30 cellular contexts compared by ENCODE assay signal in genomic region chr2:163515836-163516235, GRCh38.
"Had no signal": no experiment of that assay in that cellular context is flagged by ENCODE, and none has a peak within 500 bp of the region (broad histone marks: within the 10 kb centered on the region; RNA-seq: fewer than 3 reads in every experiment).

No MANE protein-coding gene starts in this region.

- H3K27me3 ChIP-seq: neural progenitor cell, ovary, right lobe of liver, sigmoid colon, suprapubic skin, testis, tibial artery, transverse colon, upper lobe of right lung, uterus had no signal

- H3K4me1 Mint-ChIP-seq: naive thymus-derived CD8-positive, alpha-beta T cell; nephron progenitor cell; stimulated activated memory B cell treated with anti-CD40 and anti-IgM and Interleukin-4, amounts not matched to agents 10 μg/mL and 1 μg/mL and 100 μg/mL, for 72 hours; stimulated activated naive CD8-positive, alpha-beta T cell treated with anti-CD3 and anti-CD28 coated beads, Interleukin-15, amount 100 ng/mL, for 72 hours had no signal

- H3K4me1 ChIP-seq: neural progenitor cell, parathyroid adenoma, psoas muscle, right lobe of liver, sigmoid colon, suprapubic skin, testis, tibial artery, transverse colon, upper lobe of right lung, uterus had no signal

- DNase-seq: naive thymus-derived CD8-positive, alpha-beta T cell; nephron progenitor cell; occipital lobe; ovary; posterior cingulate gyrus; psoas muscle; right cardiac atrium; right lobe of liver; sigmoid colon; small intestine; stimulated activated CD4-positive, alpha-beta T cell treated with anti-CD3 and anti-CD28 coated beads, Interleukin-1b, Interleukin-23, amount 100 ng/mL, for 48 hours; stimulated activated CD4-positive, alpha-beta T cell treated with anti-CD3 and anti-CD28 coated beads, Interleukin-4, amount 100 ng/mL, for 1 hour; stimulated activated CD4-positive, alpha-beta T cell treated with anti-CD3 and anti-CD28 coated beads, Interleukin-4, amount 100 ng/mL, for 4 hours; stimulated activated CD8-positive, alpha-beta memory T cell treated with anti-CD3 and anti-CD28 coated beads, Interleukin-4, amount 100 ng/mL, for 48 hours; stimulated activated naive CD4-positive, alpha-beta T cell; stimulated activated naive CD8-positive, alpha-beta T cell treated with anti-CD3 and anti-CD28 coated beads, Interleukin-15, amount 100 ng/mL, for 72 hours; stimulated activated naive CD8-positive, alpha-beta T cell treated with anti-CD3 and anti-CD28 coated beads, Interleukin-15, Interleukin-2, amounts not matched to agents 100 U/mL and 50 U/mL, for 24 hours; substantia nigra; testis; tibial artery; transverse colon; upper lobe of right lung; uterus had no signal

- H3K36me3 ChIP-seq: neural progenitor cell, ovary, right lobe of liver, sigmoid colon, suprapubic skin, tibial artery, transverse colon, upper lobe of right lung, uterus had no signal

- ATAC-seq: naive thymus-derived CD8-positive, alpha-beta T cell; natural killer cell treated with Interleukin-12 subunit alpha and Interleukin-12 subunit beta and Interleukin-15 and Interleukin-18, amount 100 ng/mL, for 72 hours; psoas muscle; right cardiac atrium; right lobe of liver; stimulated activated memory B cell treated with anti-CD40 and anti-IgM and Interleukin-4, amounts not matched to agents 10 μg/mL and 1 μg/mL and 100 μg/mL, for 72 hours; stimulated activated naive CD8-positive, alpha-beta T cell treated with anti-CD3 and anti-CD28 coated beads, Interleukin-15, amount 100 ng/mL, for 72 hours; stimulated activated naive CD8-positive, alpha-beta T cell treated with anti-CD3 and anti-CD28 coated beads, Interleukin-15, Interleukin-2, amounts not matched to agents 100 U/mL and 50 U/mL, for 24 hours; upper lobe of right lung had no signal

- H3K27me3 Mint-ChIP-seq: naive thymus-derived CD8-positive, alpha-beta T cell; natural killer cell treated with Interleukin-12 subunit alpha and Interleukin-12 subunit beta and Interleukin-15 and Interleukin-18, amount 100 ng/mL, for 72 hours; progenitor cell of endocrine pancreas; stimulated activated memory B cell treated with anti-CD40 and anti-IgM and Interleukin-4, amounts not matched to agents 10 μg/mL and 1 μg/mL and 100 μg/mL, for 72 hours; stimulated activated naive CD8-positive, alpha-beta T cell treated with anti-CD3 and anti-CD28 coated beads, Interleukin-15, amount 100 ng/mL, for 72 hours; type B pancreatic cell had no signal

- H3K9me3 ChIP-seq: ovary, psoas muscle, right lobe of liver, sigmoid colon, testis, tibial artery, transverse colon, upper lobe of right lung, uterus had no signal

- H3K4me3 Mint-ChIP-seq: naive thymus-derived CD8-positive, alpha-beta T cell; natural killer cell treated with Interleukin-12 subunit alpha and Interleukin-12 subunit beta and Interleukin-15 and Interleukin-18, amount 100 ng/mL, for 72 hours; nephron progenitor cell; neural progenitor cell; stimulated activated memory B cell treated with anti-CD40 and anti-IgM and Interleukin-4, amounts not matched to agents 10 μg/mL and 1 μg/mL and 100 μg/mL, for 72 hours; stimulated activated naive CD8-positive, alpha-beta T cell treated with anti-CD3 and anti-CD28 coated beads, Interleukin-15, amount 100 ng/mL, for 72 hours; type B pancreatic cell had no signal

- H3K9me3 Mint-ChIP-seq: neural progenitor cell had no signal

- H3K4me3 ChIP-seq: neural progenitor cell, ovary, psoas muscle, right lobe of liver, sigmoid colon, suprapubic skin, testis, tibial artery, transverse colon, upper lobe of right lung, uterus had no signal

- H3K36me3 Mint-ChIP-seq: naive thymus-derived CD8-positive, alpha-beta T cell; neural progenitor cell; stimulated activated memory B cell treated with anti-CD40 and anti-IgM and Interleukin-4, amounts not matched to agents 10 μg/mL and 1 μg/mL and 100 μg/mL, for 72 hours; type B pancreatic cell had no signal

- H3K27ac Mint-ChIP-seq: naive thymus-derived CD8-positive, alpha-beta T cell; natural killer cell treated with Interleukin-12 subunit alpha and Interleukin-12 subunit beta and Interleukin-15 and Interleukin-18, amount 100 ng/mL, for 72 hours; nephron progenitor cell; neural progenitor cell; progenitor cell of endocrine pancreas; stimulated activated memory B cell treated with anti-CD40 and anti-IgM and Interleukin-4, amounts not matched to agents 10 μg/mL and 1 μg/mL and 100 μg/mL, for 72 hours; stimulated activated naive CD8-positive, alpha-beta T cell treated with anti-CD3 and anti-CD28 coated beads, Interleukin-15, amount 100 ng/mL, for 72 hours; type B pancreatic cell had no signal
